In genomic region chr12:7161327-7161726, GRCh38 we compare ENCODE assay signal across 19 cellular contexts. TPM values are rescaled to one million over a fixed set of nuclear protein-coding genes. Genes with fewer than 3 reads are reported as not detected.
DNase-seq lines count a peak whose midpoint lies in the region; ATAC-seq and TF ChIP-seq lines count a peak whose summit lies in the region.
"Had no signal": no experiment of that assay in that cellular context is flagged by ENCODE, and none has a peak within 500 bp of the region (broad histone marks: within the 10 kb centered on the region; RNA-seq: fewer than 3 reads in every experiment).

No MANE protein-coding gene starts in this region.

- H3K4me1 Mint-ChIP-seq in CD8-positive, alpha-beta memory T cell = peaks cover 8 to 12% (median 8%) of the 10 kb centered on the region in 3 donors

- in situ Hi-C loops in GM13977 (cut with MboI; ENCODE audit: low pct_unique_long_range_greater_than_20kb, low sequenced_read_pairs, unreplicated experiment) = no loop called here

- H3K36me3 Mint-ChIP-seq in CD8-positive, alpha-beta memory T cell = peaks cover 0 to 24% (median 3%) of the 10 kb centered on the region in 3 donors

- no peaks in the 10 kb centered on the region for H3K4me1 ChIP-seq in sigmoid colon
- H3K4me1 ChIP-seq in CD8-positive, alpha-beta memory T cell (ENCODE audit: insufficient read depth, low read length) = peaks cover 11% of the 10 kb centered on the region
- H3K4me1 ChIP-seq: BE2C, Caco-2, HAP-1 had no signal

- TF ChIP-seq CTCF in GM13977 (IDR thresholded peaks at IDR 0.05; ENCODE audit: extremely low read depth, insufficient read depth, missing control alignments) (no peak), sigmoid colon (IDR thresholded peaks at IDR 0.05) (no peak)

- no peak overlapping the region for H3K4me3 ChIP-seq in H7 (ENCODE audit: insufficient read depth, low read depth, low read length)
- H3K4me3 ChIP-seq in sigmoid colon = no peak overlapping the region
- no peak overlapping the region for H3K4me3 ChIP-seq in CD8-positive, alpha-beta memory T cell (ENCODE audit: low read length)
- H3K4me3 ChIP-seq: HAP-1 had no signal

- H3K9me3 Mint-ChIP-seq in CD8-positive, alpha-beta memory T cell = no peaks in the 10 kb centered on the region
- H3K9me3 Mint-ChIP-seq: CD4-positive, CD25-positive, alpha-beta regulatory T cell had no signal

- TF ChIP-seq EP300 in sigmoid colon (IDR thresholded peaks at IDR 0.05) = no peak

- 89 to 93% methylated on average over 4 of the region's 4 CpGs for WGBS in sigmoid colon, 2 donors

- peak overlapping the region in 1 of 8 donors; percentile 1 for H3K27ac Mint-ChIP-seq in CD8-positive, alpha-beta memory T cell

- peaks cover 22 to 30% of the 10 kb centered on the region in 2 donors for H3K27me3 Mint-ChIP-seq in CD8-positive, alpha-beta memory T cell

- no peak for TF ChIP-seq POLR2A in sigmoid colon (IDR thresholded peaks at IDR 0.05)

- H3K9me3 ChIP-seq in sigmoid colon = no peaks in the 10 kb centered on the region
- H3K9me3 ChIP-seq in CD8-positive, alpha-beta memory T cell (ENCODE audit: low read length) = no peaks in the 10 kb centered on the region
- H3K9me3 ChIP-seq: BE2C, HAP-1 had no signal

- intact Hi-C loops in sigmoid colon (cut with DNase I) = no loop called here

- peak; percentile 8 for DNase-seq in GM13977 (ENCODE audit: low spot score)
- peak; percentile 13 for DNase-seq in H7
- DNase-seq in left lobe of liver (ENCODE audit: low spot score) = no peak
- DNase-seq in sigmoid colon = peak; percentile 53
- no peak for DNase-seq in activated CD4-positive, alpha-beta T cell treated with anti-CD3 and anti-CD28 coated beads, Interleukin-2, amount 50 U/mL, for 48 hours
- no peak for DNase-seq in activated gamma-delta T cell (lab: John Stamatoyannopoulos, UW)
- no peak for DNase-seq in NCI-H1048 (lab: John Stamatoyannopoulos, UW)
- DNase-seq in CD8-positive, alpha-beta memory T cell = no peak
- DNase-seq: ACHN; BE2C; Caco-2; CD4-positive, CD25-positive, alpha-beta regulatory T cell; DMS153; DMS79; GDM1; KG1 had no signal

- no peak overlapping the region for H3K27ac ChIP-seq in sigmoid colon
- no peak overlapping the region for H3K27ac ChIP-seq in CD8-positive, alpha-beta memory T cell (ENCODE audit: low read depth, low read length)
- H3K27ac ChIP-seq: HL-60 had no signal

- no peaks in the 10 kb centered on the region; the same call in 1 of the 2 replicates for H3K36me3 ChIP-seq in H7 (replicated peaks; ENCODE audit: control insufficient read depth, insufficient read depth, low read length)
- no peaks in the 10 kb centered on the region for H3K36me3 ChIP-seq in sigmoid colon
- no peaks in the 10 kb centered on the region for H3K36me3 ChIP-seq in CD8-positive, alpha-beta memory T cell (ENCODE audit: insufficient read depth, low read length)
- H3K36me3 ChIP-seq: BE2C, HAP-1 had no signal

- POLR2A ChIA-PET in CD8-positive, alpha-beta memory T cell (lab: Charles Lee) = no interaction called here

- no peak overlapping the region for H3K4me3 Mint-ChIP-seq in CD8-positive, alpha-beta memory T cell
- H3K4me3 Mint-ChIP-seq: CD4-positive, CD25-positive, alpha-beta regulatory T cell had no signal

- CTCF ChIA-PET in CD8-positive, alpha-beta memory T cell (lab: Charles Lee) = no interaction called here

- H3K27me3 ChIP-seq in H7 (ENCODE audit: control insufficient read depth, insufficient read depth, low read length) (no peaks in the 10 kb centered on the region; the same call in 1 of the 2 replicates), sigmoid colon (peaks cover 0 to 13% (median 9%) of the 10 kb centered on the region in 3 donors)
- H3K27me3 ChIP-seq in CD8-positive, alpha-beta memory T cell (ENCODE audit: insufficient read depth, low read length, poor library complexity, severe bottlenecking) = peaks cover 7% of the 10 kb centered on the region
- H3K27me3 ChIP-seq: BE2C had no signal

- peak; percentile 6 for ATAC-seq in left lobe of liver

RNA-seq across cellular contexts. Expression of gene PEX5, which starts 28.2 kb away (rescaled TPM):
- total RNA-seq in H7 (2014; rRNA removed; shearing (Covaris generic)) = 26.4 and 45.9 TPM in 2 replicates
- total RNA-seq in left lobe of liver (49.9 TPM), sigmoid colon (10 to 100 TPM; 22.7 to 48.5 (median 35.3) TPM)
- 10 to 100 TPM; 13.9 to 29.9 (median 27.0) TPM for polyA plus RNA-seq in sigmoid colon
- total RNA-seq in CD8-positive, alpha-beta memory T cell = 10 to 100 TPM; 30.7 to 31.3 TPM
- 17.4 TPM for polyA plus RNA-seq in CD8-positive, alpha-beta memory T cell

RNA-seq across cellular contexts. Expression of gene CLSTN3, which starts 31.2 kb away (rescaled TPM):
- 11.0 and 20.3 TPM in 2 replicates for total RNA-seq in H7 (2014; rRNA removed; shearing (Covaris generic))
- total RNA-seq in left lobe of liver = 48.4 TPM
- 10 to 100 TPM; 11.5 to 41.5 (median 19.3) TPM for total RNA-seq in sigmoid colon
- polyA plus RNA-seq in sigmoid colon = 10 to 100 TPM in 1 of 3 donors, 1 to 10 TPM in 2; 3.7 to 25.9 (median 6.0) TPM
- 10 to 100 TPM; 16.5 to 17.7 TPM for total RNA-seq in CD8-positive, alpha-beta memory T cell
- polyA plus RNA-seq in CD8-positive, alpha-beta memory T cell = 7.7 TPM

RNA-seq across cellular contexts. Expression of gene RBP5, which starts 32.6 kb away (rescaled TPM):
- 1.9 and 2.6 TPM in 2 replicates for total RNA-seq in H7 (2014; rRNA removed; shearing (Covaris generic))
- total RNA-seq in left lobe of liver = 154 TPM
- under 1 TPM in 1 of 4 donors, not detected in 3; 0.71 TPM for total RNA-seq in sigmoid colon
- 10 to 100 TPM in 1 of 3 donors, 1 to 10 TPM in 2; 3.7 to 30.9 (median 4.2) TPM for polyA plus RNA-seq in sigmoid colon
- under 1 TPM in 1 of 2 experiments, not detected in 1; 0.31 TPM for total RNA-seq in CD8-positive, alpha-beta memory T cell
- polyA plus RNA-seq in CD8-positive, alpha-beta memory T cell = not detected
- total RNA-seq: CD4-positive, CD25-positive, alpha-beta regulatory T cell; HT1080 had no signal
- polyA plus RNA-seq: CD4-positive, CD25-positive, alpha-beta regulatory T cell had no signal

RNA-seq across cellular contexts. Expression of gene C1RL, which starts 52.3 kb away (rescaled TPM):
- total RNA-seq in H7 (2014; rRNA removed; shearing (Covaris generic)) = 16.3 and 18.2 TPM in 2 replicates
- 243 TPM for total RNA-seq in left lobe of liver
- 10 to 100 TPM; 44.2 to 82.6 (median 65.3) TPM for total RNA-seq in sigmoid colon
- polyA plus RNA-seq in sigmoid colon = 10 to 100 TPM in 2 of 3 donors, 1 to 10 TPM in 1; 9.9 to 45.5 (median 12.0) TPM
- 10 to 100 TPM; 12.7 to 14.2 TPM for total RNA-seq in CD8-positive, alpha-beta memory T cell
- polyA plus RNA-seq in CD8-positive, alpha-beta memory T cell = 7.2 TPM

Comparison
In these comparisons a context has a peak if more than half of its experiments do, and no peak if none do; other contexts are left out.
1. DNase-seq: peak in GM13977 (single experiment), H7 (single experiment) and sigmoid colon (single experiment); none in left lobe of liver (single experiment), activated CD4-positive, alpha-beta T cell treated with anti-CD3 and anti-CD28 coated beads, Interleukin-2, amount 50 U/mL, for 48 hours (0 of 2), activated gamma-delta T cell (single experiment), NCI-H1048 (single experiment) and CD8-positive, alpha-beta memory T cell (0 of 5).
2. RNA of gene RBP5, which starts 32.6 kb away (total RNA-seq): 154 TPM in left lobe of liver (single experiment); 1.9 to 2.6 TPM in H7, 0.71 TPM in sigmoid colon and 0.31 TPM in CD8-positive, alpha-beta memory T cell; every median in the first group is over 10 times any median in the second.